29 cellular contexts compared by ENCODE assay signal in genomic region chr2:1992280-1992679, GRCh38.
"Had no signal": no experiment of that assay in that cellular context is flagged by ENCODE, and none has a peak within 500 bp of the region (broad histone marks: within the 10 kb centered on the region; RNA-seq: fewer than 3 reads in every experiment).

No MANE protein-coding gene starts in this region.

- ATAC-seq: activated CD8-positive, alpha-beta memory T cell treated with anti-CD3 and anti-CD28 coated beads, Interleukin-2, amount 10 ng/mL, durations not matched to agents 7 days and 5 days; activated CD8-positive, alpha-beta T cell treated with anti-CD3 and anti-CD28 coated beads for 36 hours; heart right ventricle; left lung; lower lobe of right lung; naive thymus-derived CD8-positive, alpha-beta T cell; sciatic nerve; stimulated activated effector memory CD8-positive, alpha-beta T cell treated with anti-CD3 and anti-CD28 coated beads, Interleukin-12 subunit alpha, Interleukin-12 subunit beta, amount 100 ng/mL, for 72 hours; T-cell; upper lobe of right lung had no signal

- H3K4me1 Mint-ChIP-seq: activated B cell treated with CpG ODN at 0.5 μM for 24 hours had no signal

- H3K4me3 Mint-ChIP-seq: activated B cell treated with CpG ODN at 0.5 μM for 24 hours; activated CD8-positive, alpha-beta memory T cell treated with anti-CD3 and anti-CD28 coated beads, Interleukin-2, amount 10 ng/mL, durations not matched to agents 7 days and 5 days; activated CD8-positive, alpha-beta T cell treated with anti-CD3 and anti-CD28 coated beads for 36 hours; activated naive CD8-positive, alpha-beta T cell; naive thymus-derived CD8-positive, alpha-beta T cell; stimulated activated effector memory CD8-positive, alpha-beta T cell treated with anti-CD3 and anti-CD28 coated beads, Interleukin-12 subunit alpha, Interleukin-12 subunit beta, amount 100 ng/mL, for 72 hours; stimulated activated naive CD8-positive, alpha-beta T cell treated with anti-CD3 and anti-CD28 coated beads, Interleukin-15, Interleukin-2, amounts not matched to agents 100 ng/mL and 50 ng/mL, for 24 hours; T-cell had no signal

- H3K27ac Mint-ChIP-seq: activated B cell treated with CpG ODN at 0.5 μM for 24 hours; activated CD8-positive, alpha-beta memory T cell treated with anti-CD3 and anti-CD28 coated beads, Interleukin-2, amount 10 ng/mL, durations not matched to agents 7 days and 5 days; activated CD8-positive, alpha-beta T cell treated with anti-CD3 and anti-CD28 coated beads for 36 hours; activated naive CD8-positive, alpha-beta T cell; stimulated activated effector memory CD8-positive, alpha-beta T cell treated with anti-CD3 and anti-CD28 coated beads, Interleukin-12 subunit alpha, Interleukin-12 subunit beta, amount 100 ng/mL, for 72 hours; stimulated activated naive CD8-positive, alpha-beta T cell treated with anti-CD3 and anti-CD28 coated beads, Interleukin-15, Interleukin-2, amounts not matched to agents 100 ng/mL and 50 ng/mL, for 24 hours; T-cell had no signal

- DNase-seq: activated B cell treated with CpG ODN at 0.5 μM for 24 hours; activated CD4-positive, alpha-beta T cell treated with anti-CD3 and anti-CD28 coated beads, Interleukin-2, amount 50 U/mL, for 1 hour; activated CD8-positive, alpha-beta memory T cell treated with anti-CD3 and anti-CD28 coated beads, Interleukin-2, amount 10 ng/mL, durations not matched to agents 7 days and 5 days; activated effector memory CD4-positive, alpha-beta T cell treated with Interleukin-2 at 50 U/mL for 16 hours; activated naive CD4-positive, alpha-beta T cell treated with Interleukin-2 at 50 U/mL for 16 hours; activated T-cell treated with anti-CD3 and anti-CD28 coated beads for 4 hours; anterior cingulate cortex; caudate nucleus; dermis blood vessel endothelial cell; effector CD4-positive, alpha-beta T cell; esophagus squamous epithelium; foreskin melanocyte; heart right ventricle; kidney glomerular epithelial cell; left lung; lower lobe of right lung; mesenchymal stem cell; naive thymus-derived CD8-positive, alpha-beta T cell; ovary; retina; stimulated activated CD4-positive, alpha-beta T cell treated with anti-CD3 and anti-CD28 coated beads, Interleukin-12 subunit alpha, Interleukin-12 subunit beta, amount 100 ng/mL, for 4 hours; stimulated activated CD4-positive, alpha-beta T cell treated with anti-CD3 and anti-CD28 coated beads, Interleukin-4, amount 100 ng/mL, for 1 hour; T-cell; upper lobe of right lung had no signal

- H3K36me3 Mint-ChIP-seq: activated CD8-positive, alpha-beta memory T cell treated with anti-CD3 and anti-CD28 coated beads, Interleukin-2, amount 10 ng/mL, durations not matched to agents 7 days and 5 days; activated naive CD8-positive, alpha-beta T cell; naive thymus-derived CD8-positive, alpha-beta T cell; stimulated activated effector memory CD8-positive, alpha-beta T cell treated with anti-CD3 and anti-CD28 coated beads, Interleukin-12 subunit alpha, Interleukin-12 subunit beta, amount 100 ng/mL, for 72 hours; T-cell had no signal

- H3K9me3 Mint-ChIP-seq: activated B cell treated with CpG ODN at 0.5 μM for 24 hours; activated CD8-positive, alpha-beta T cell treated with anti-CD3 and anti-CD28 coated beads for 36 hours had no signal
